Comparison of ENCODE assay signal across 20 cellular contexts in the genomic region with DNA sequence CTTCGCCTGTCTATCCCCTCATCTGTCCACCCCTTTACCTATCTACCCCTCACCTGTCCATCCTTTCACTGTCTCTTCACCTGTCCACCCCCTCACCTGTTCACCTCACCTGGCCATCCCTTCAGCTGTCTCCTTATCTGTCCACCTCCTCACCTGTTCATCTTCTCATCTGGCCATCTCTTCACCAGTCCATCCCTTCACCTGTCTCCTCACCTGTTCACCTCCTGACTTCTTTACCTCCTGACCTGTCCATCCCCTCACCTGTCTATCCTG. TPM values are rescaled to one million over a fixed set of nuclear protein-coding genes. Genes with fewer than 3 reads are reported as not detected.
"Had no signal": no experiment of that assay in that cellular context is flagged by ENCODE, and none has a peak within 500 bp of the region (broad histone marks: within the 10 kb centered on the region; RNA-seq: fewer than 3 reads in every experiment).

No MANE protein-coding gene starts in this region.

- H3K4me1 Mint-ChIP-seq: activated naive CD4-positive, alpha-beta T cell treated with anti-CD3 and anti-CD28 coated beads, Interleukin-2, amount 10 ng/mL, durations not matched to agents 7 days and 5 days had no signal

- H3K4me3 Mint-ChIP-seq: activated B cell treated with CpG ODN at 0.5 μM for 24 hours; activated CD4-positive, alpha-beta memory T cell treated with anti-CD3 and anti-CD28 coated beads for 36 hours; activated naive CD4-positive, alpha-beta T cell treated with anti-CD3 and anti-CD28 coated beads, Interleukin-2, amount 10 ng/mL, durations not matched to agents 7 days and 5 days had no signal

- H3K27ac Mint-ChIP-seq: activated B cell treated with CpG ODN at 0.5 μM for 24 hours; activated CD4-positive, alpha-beta memory T cell treated with anti-CD3 and anti-CD28 coated beads for 36 hours; activated naive CD4-positive, alpha-beta T cell treated with anti-CD3 and anti-CD28 coated beads, Interleukin-2, amount 10 ng/mL, durations not matched to agents 7 days and 5 days had no signal

- DNase-seq: activated B cell treated with CpG ODN at 0.5 μM for 24 hours; activated CD4-positive, alpha-beta memory T cell treated with anti-CD3 and anti-CD28 coated beads for 36 hours; activated CD4-positive, alpha-beta T cell treated with anti-CD3 and anti-CD28 coated beads for 4 hours; activated naive CD4-positive, alpha-beta T cell treated with anti-CD3 and anti-CD28 coated beads, Interleukin-2, amount 10 ng/mL, durations not matched to agents 7 days and 5 days; activated T-cell treated with anti-CD3 and anti-CD28 coated beads for 4 hours; amniotic stem cell; head of caudate nucleus; left lung; midbrain; SK-N-SH; stimulated activated CD4-positive, alpha-beta T cell treated with anti-CD3 and anti-CD28 coated beads, Interleukin-2, amount 100 ng/mL, for 24 hours; T-helper 9 cell; upper lobe of right lung had no signal

- H3K9me3 Mint-ChIP-seq: activated B cell treated with CpG ODN at 0.5 μM for 24 hours; activated CD4-positive, alpha-beta memory T cell treated with anti-CD3 and anti-CD28 coated beads for 36 hours had no signal

- ATAC-seq: left lung, upper lobe of right lung had no signal

- H3K36me3 Mint-ChIP-seq: activated CD4-positive, alpha-beta memory T cell treated with anti-CD3 and anti-CD28 coated beads for 36 hours; activated naive CD4-positive, alpha-beta T cell treated with anti-CD3 and anti-CD28 coated beads, Interleukin-2, amount 10 ng/mL, durations not matched to agents 7 days and 5 days had no signal

- H3K27me3 Mint-ChIP-seq: activated B cell treated with CpG ODN at 0.5 μM for 24 hours had no signal

RNA-seq across cellular contexts. Expression of a gene that starts 28.8 kb away (rescaled TPM):
- total RNA-seq: activated B cell treated with CpG ODN at 0.5 μM for 24 hours; activated CD4-positive, alpha-beta memory T cell treated with anti-CD3 and anti-CD28 coated beads for 36 hours; cardiac septum; frontal cortex; kidney epithelial cell; left lung; lung microvascular endothelial cell; osteocyte; prostate gland; thoracic aorta; upper lobe of right lung had no signal
